Comparison of ENCODE assay signal across 13 cellular contexts in the genomic region with DNA sequence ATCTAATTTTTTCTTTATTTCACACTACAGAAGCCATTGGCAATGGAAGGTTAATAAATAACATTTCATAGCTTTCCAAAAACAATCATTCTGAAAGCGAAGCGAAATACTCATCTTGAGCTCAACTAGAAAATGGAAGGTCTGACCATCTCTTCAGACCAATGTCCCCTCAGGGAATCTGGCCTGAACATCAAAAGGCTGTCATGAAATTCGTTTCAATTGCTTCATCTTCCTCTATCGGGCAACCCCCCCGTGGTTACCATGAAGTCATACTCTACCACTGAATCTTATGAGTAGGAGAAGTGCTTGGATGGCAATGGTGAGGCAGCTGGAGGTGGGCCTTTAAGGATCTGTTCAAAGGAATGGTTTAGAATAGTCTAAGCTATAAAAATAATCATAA. TPM values are rescaled to one million over a fixed set of nuclear protein-coding genes. Genes with fewer than 3 reads are reported as not detected.
DNase-seq lines count a peak whose midpoint lies in the region; ATAC-seq and TF ChIP-seq lines count a peak whose summit lies in the region.
"Had no signal": no experiment of that assay in that cellular context is flagged by ENCODE, and none has a peak within 500 bp of the region (broad histone marks: within the 10 kb centered on the region; RNA-seq: fewer than 3 reads in every experiment).

No MANE protein-coding gene starts in this region.

- H3K9me3 Mint-ChIP-seq in T-helper 2 cell treated with Interferon-gamma antibody and Interleukin-4, amounts not matched to agents 5 μg/mL and 100 μg/mL, for 36 hours, result peaks cover 4% of the 10 kb centered on the region

- intact Hi-C loops in dorsolateral prefrontal cortex (cut with DNase I), result no loop called here

- H3K4me3 ChIP-seq in neutrophil (ENCODE audit: low read depth in 1 of 2, low read length in 1 of 2), result no peak overlapping the region
- no peak overlapping the region for H3K4me3 ChIP-seq in dorsolateral prefrontal cortex
- H3K4me3 ChIP-seq: heart left ventricle had no signal

- TF ChIP-seq CTCF in neutrophil (IDR thresholded peaks at IDR 0.05) (no peak), dorsolateral prefrontal cortex (IDR thresholded peaks at IDR 0.05 in 54 of 56, conservative IDR thresholded peaks at IDR 0.05 in 2 of 56; ENCODE audit: low read depth in 1 of 56, partially characterized antibody in 56 of 56) (no peak)

- H3K4me1 Mint-ChIP-seq in T-helper 2 cell treated with Interferon-gamma antibody and Interleukin-4, amounts not matched to agents 5 μg/mL and 100 μg/mL, for 36 hours (ENCODE audit: low read depth), result peaks cover 80% of the 10 kb centered on the region

- DNase-seq in T-helper 2 cell treated with Interferon-gamma antibody and Interleukin-4, amounts not matched to agents 5 μg/mL and 100 μg/mL, for 36 hours (ENCODE audit: low spot score), result peak; percentile 62
- DNase-seq in T-helper 2 cell (no peak), SKM-1 treated with dmso at 0.1 percent for 144 hours (lab: John Stamatoyannopoulos, UW; ENCODE audit: unreplicated experiment) (peak; percentile 56), globus pallidus (ENCODE audit: low spot score) (no peak), dorsolateral prefrontal cortex (no peak)
- DNase-seq: activated CD4-positive, CD25-positive, alpha-beta regulatory T cell; heart left ventricle; left ventricle myocardium superior; NCI-H2107 had no signal

- H3K36me3 Mint-ChIP-seq in T-helper 2 cell treated with Interferon-gamma antibody and Interleukin-4, amounts not matched to agents 5 μg/mL and 100 μg/mL, for 36 hours (ENCODE audit: low read depth), result peaks cover 20% of the 10 kb centered on the region

- H3K4me1 ChIP-seq in neutrophil (ENCODE audit: control insufficient read depth in 1 of 2, insufficient read depth in 1 of 2, low read depth in 1 of 2, low read length in 1 of 2), result peaks cover 36 to 46% of the 10 kb centered on the region in 2 experiments

- H3K36me3 ChIP-seq in neutrophil, result no peaks in the 10 kb centered on the region
- H3K36me3 ChIP-seq: heart left ventricle had no signal

- peak overlapping the region; percentile 97 for H3K27ac Mint-ChIP-seq in T-helper 2 cell treated with Interferon-gamma antibody and Interleukin-4, amounts not matched to agents 5 μg/mL and 100 μg/mL, for 36 hours

- H3K27me3 Mint-ChIP-seq in T-helper 2 cell treated with Interferon-gamma antibody and Interleukin-4, amounts not matched to agents 5 μg/mL and 100 μg/mL, for 36 hours (ENCODE audit: low read depth), result no peaks in the 10 kb centered on the region

- H3K27ac ChIP-seq in neutrophil, result peak overlapping the region; percentile 97
- H3K27ac ChIP-seq in dorsolateral prefrontal cortex, result no peak overlapping the region
- H3K27ac ChIP-seq: heart left ventricle, RWPE1 had no signal

- H3K4me3 Mint-ChIP-seq in T-helper 2 cell treated with Interferon-gamma antibody and Interleukin-4, amounts not matched to agents 5 μg/mL and 100 μg/mL, for 36 hours, result no peak overlapping the region

- H3K27me3 ChIP-seq in neutrophil, result no peaks in the 10 kb centered on the region
- no peaks in the 10 kb centered on the region for H3K27me3 ChIP-seq in dorsolateral prefrontal cortex
- H3K27me3 ChIP-seq: heart left ventricle had no signal

- ATAC-seq in HG02678 (IDR thresholded peaks at IDR 0.05; ENCODE audit: unreplicated experiment) (peak; percentile 28), HG03521 (IDR thresholded peaks at IDR 0.05; ENCODE audit: unreplicated experiment) (no peak)
- ATAC-seq: heart left ventricle, left ventricle myocardium superior had no signal

- H3K9me3 ChIP-seq in neutrophil, result no peaks in the 10 kb centered on the region
- H3K9me3 ChIP-seq: heart left ventricle had no signal

RNA-seq across cellular contexts. Expression of a gene that starts 22.9 kb away (rescaled TPM):
- 1 to 10 TPM in 99 of 120 experiments, under 1 TPM in 19, not detected in 2; 0.40 to 9.7 (median 1.8) TPM for total RNA-seq in dorsolateral prefrontal cortex

Comparison
In these comparisons a context has a peak if more than half of its experiments do, and no peak if none do; other contexts are left out.
1. DNase-seq: peak in T-helper 2 cell treated with Interferon-gamma antibody and Interleukin-4, amounts not matched to agents 5 μg/mL and 100 μg/mL, for 36 hours (single experiment) and SKM-1 treated with dmso at 0.1 percent for 144 hours (single experiment); none in T-helper 2 cell (0 of 5), globus pallidus (single experiment) and dorsolateral prefrontal cortex (0 of 10).